Comparison of ENCODE assay signal across 2 cellular contexts in the genomic region with DNA sequence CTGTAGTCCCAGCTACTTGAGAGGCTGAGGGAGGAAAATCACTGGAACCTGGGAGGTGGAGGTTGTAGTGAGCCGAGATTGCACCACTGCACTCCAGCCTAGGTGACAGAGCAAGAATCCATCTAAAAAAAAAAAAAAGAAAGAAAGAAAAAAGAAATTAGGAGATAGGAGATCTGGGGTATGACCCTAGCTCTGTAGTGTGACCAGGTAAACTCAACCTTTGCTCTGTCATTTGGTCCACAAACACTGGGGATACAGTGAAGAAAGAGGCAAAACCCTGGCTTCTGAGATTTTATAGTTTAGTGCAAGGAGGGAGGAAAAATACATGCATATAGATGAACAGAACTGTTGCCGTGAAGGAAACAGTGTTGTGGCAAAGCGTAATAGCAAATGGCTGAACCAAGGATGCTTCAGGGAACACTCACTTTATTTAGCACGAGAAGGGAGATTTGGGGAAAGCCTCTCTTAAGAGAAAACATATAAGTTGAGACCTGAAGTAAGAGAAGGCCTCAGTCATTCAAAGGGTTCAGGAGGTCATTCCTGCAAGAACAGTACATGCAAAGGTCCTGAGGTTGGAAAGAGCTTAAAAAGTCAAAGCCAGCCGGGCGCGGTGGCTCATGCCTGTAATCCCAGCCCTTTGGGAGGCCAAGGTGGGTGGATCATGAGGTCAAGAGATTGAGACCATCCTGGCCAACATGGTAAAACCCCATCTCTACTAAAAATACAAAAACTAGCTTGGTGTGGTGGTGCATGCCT.
TF ChIP-seq lines count a peak whose summit lies in the region.

No MANE protein-coding gene starts in this region.

TF ChIP-seq in K562, 482 proteins besides CTCF, POLR2A, EP300 and RAD21:
- TF ChIP-seq CBFA2T2 (conservative IDR thresholded peaks at IDR 0.05) (no peak), SRF (CRISPR knock-in tag; IDR thresholded peaks at IDR 0.05) (no peak), SMAD3 (CRISPR knock-in tag; conservative IDR thresholded peaks at IDR 0.05) (no peak), SMARCA5 (IDR thresholded peaks at IDR 0.05) (peak; percentile 17; the same call in 1 of the 2 replicates), BCOR (IDR thresholded peaks at IDR 0.05) (0 out of 2 replicates have a peak, but pooled peaks have one; percentile 52), KDM1A (IDR thresholded peaks at IDR 0.05) (0 out of 4 replicates have a peak, but pooled peaks of 1 of the 2 experiments have one; percentile 25), BRCA1 (IDR thresholded peaks at IDR 0.05) (no peak), BRCA1 (CRISPR knock-in tag; IDR thresholded peaks at IDR 0.05) (no peak), PTBP1 (IDR thresholded peaks at IDR 0.05; ENCODE audit: low read depth, low read length) (no peak), GABPB1 (CRISPR knock-in tag; IDR thresholded peaks at IDR 0.05) (no peak), GABPA (tag; conservative IDR thresholded peaks at IDR 0.05; ENCODE audit: low read depth) (no peak), CBX3 (IDR thresholded peaks at IDR 0.05; ENCODE audit: borderline replicate concordance in 1 of 2, low read length in 2 of 2) (no peak), ZNF785 (CRISPR knock-in tag; IDR thresholded peaks at IDR 0.05) (no peak), HNRNPK (IDR thresholded peaks at IDR 0.05; ENCODE audit: low read depth, low read length, poor library complexity, severe bottlenecking) (no peak), RAD51 (IDR thresholded peaks at IDR 0.05; ENCODE audit: borderline replicate concordance, low read depth) (no peak), KLF13 (tag; IDR thresholded peaks at IDR 0.05; ENCODE audit: borderline replicate concordance, low read depth) (no peak)
- TF ChIP-seq, protein P1, sequence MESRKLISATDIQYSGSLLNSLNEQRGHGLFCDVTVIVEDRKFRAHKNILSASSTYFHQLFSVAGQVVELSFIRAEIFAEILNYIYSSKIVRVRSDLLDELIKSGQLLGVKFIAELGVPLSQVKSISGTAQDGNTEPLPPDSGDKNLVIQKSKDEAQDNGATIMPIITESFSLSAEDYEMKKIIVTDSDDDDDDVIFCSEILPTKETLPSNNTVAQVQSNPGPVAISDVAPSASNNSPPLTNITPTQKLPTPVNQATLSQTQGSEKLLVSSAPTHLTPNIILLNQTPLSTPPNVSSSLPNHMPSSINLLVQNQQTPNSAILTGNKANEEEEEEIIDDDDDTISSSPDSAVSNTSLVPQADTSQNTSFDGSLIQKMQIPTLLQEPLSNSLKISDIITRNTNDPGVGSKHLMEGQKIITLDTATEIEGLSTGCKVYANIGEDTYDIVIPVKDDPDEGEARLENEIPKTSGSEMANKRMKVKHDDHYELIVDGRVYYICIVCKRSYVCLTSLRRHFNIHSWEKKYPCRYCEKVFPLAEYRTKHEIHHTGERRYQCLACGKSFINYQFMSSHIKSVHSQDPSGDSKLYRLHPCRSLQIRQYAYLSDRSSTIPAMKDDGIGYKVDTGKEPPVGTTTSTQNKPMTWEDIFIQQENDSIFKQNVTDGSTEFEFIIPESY (CRISPR knock-in tag; IDR thresholded peaks at IDR 0.05) = no peak
- TF ChIP-seq, protein P2, sequence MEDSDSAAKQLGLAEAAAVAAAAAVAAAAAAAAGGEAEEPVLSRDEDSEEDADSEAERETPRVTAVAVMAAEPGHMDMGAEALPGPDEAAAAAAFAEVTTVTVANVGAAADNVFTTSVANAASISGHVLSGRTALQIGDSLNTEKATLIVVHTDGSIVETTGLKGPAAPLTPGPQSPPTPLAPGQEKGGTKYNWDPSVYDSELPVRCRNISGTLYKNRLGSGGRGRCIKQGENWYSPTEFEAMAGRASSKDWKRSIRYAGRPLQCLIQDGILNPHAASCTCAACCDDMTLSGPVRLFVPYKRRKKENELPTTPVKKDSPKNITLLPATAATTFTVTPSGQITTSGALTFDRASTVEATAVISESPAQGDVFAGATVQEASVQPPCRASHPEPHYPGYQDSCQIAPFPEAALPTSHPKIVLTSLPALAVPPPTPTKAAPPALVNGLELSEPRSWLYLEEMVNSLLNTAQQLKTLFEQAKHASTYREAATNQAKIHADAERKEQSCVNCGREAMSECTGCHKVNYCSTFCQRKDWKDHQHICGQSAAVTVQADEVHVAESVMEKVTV (CRISPR knock-in tag; IDR thresholded peaks at IDR 0.05) = no peak
- TF ChIP-seq, protein P3, sequence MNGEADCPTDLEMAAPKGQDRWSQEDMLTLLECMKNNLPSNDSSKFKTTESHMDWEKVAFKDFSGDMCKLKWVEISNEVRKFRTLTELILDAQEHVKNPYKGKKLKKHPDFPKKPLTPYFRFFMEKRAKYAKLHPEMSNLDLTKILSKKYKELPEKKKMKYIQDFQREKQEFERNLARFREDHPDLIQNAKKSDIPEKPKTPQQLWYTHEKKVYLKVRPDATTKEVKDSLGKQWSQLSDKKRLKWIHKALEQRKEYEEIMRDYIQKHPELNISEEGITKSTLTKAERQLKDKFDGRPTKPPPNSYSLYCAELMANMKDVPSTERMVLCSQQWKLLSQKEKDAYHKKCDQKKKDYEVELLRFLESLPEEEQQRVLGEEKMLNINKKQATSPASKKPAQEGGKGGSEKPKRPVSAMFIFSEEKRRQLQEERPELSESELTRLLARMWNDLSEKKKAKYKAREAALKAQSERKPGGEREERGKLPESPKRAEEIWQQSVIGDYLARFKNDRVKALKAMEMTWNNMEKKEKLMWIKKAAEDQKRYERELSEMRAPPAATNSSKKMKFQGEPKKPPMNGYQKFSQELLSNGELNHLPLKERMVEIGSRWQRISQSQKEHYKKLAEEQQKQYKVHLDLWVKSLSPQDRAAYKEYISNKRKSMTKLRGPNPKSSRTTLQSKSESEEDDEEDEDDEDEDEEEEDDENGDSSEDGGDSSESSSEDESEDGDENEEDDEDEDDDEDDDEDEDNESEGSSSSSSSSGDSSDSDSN (IDR thresholded peaks at IDR 0.05; ENCODE audit: borderline replicate concordance in 1 of 2, low read depth in 2 of 2, low read length in 2 of 2) = no peak

TF ChIP-seq in liver, 16 proteins besides CTCF, POLR2A, EP300 and RAD21:
- TF ChIP-seq SP1 (IDR thresholded peaks at IDR 0.05) = peak; percentile 31
- peak; percentile 45 to 53 for TF ChIP-seq RXRA (IDR thresholded peaks at IDR 0.05)
- no peak for TF ChIP-seq GABPA (IDR thresholded peaks at IDR 0.05 in 1 of 2, conservative IDR thresholded peaks at IDR 0.05 in 1 of 2)
- peak; percentile 66 to 73 for TF ChIP-seq HNF4A (conservative IDR thresholded peaks at IDR 0.05)
- TF ChIP-seq NR2F2 (IDR thresholded peaks at IDR 0.05) = peak; percentile 14
- TF ChIP-seq, protein P1 (IDR thresholded peaks at IDR 0.05) = no peak
- TF ChIP-seq FOXA1 (IDR thresholded peaks at IDR 0.05) = peak; percentile 27
